ENCODE assay signal across 9 cellular contexts in the genomic region with DNA sequence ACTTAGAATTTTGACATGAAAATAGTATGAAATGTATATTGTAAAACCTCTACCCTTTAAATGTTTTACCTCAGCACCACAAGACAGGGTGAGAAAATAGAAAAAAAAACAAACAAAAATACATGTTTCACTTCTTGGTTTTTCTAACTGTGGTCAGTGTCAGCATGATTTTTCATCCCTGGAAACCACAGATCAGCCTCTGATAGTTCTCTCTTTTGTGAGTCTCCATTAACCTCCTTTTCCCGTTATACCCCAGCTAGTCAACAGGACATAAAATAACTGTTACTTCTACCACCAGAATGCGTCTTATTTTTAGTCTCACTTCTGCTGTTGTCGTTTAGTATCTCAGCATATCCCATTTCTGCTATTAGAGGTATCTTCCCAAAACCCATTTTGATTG. TPM values are rescaled to one million over a fixed set of nuclear protein-coding genes. Genes with fewer than 3 reads are reported as not detected.
DNase-seq lines count a peak whose midpoint lies in the region; ATAC-seq and TF ChIP-seq lines count a peak whose summit lies in the region.
"Had no signal": no experiment of that assay in that cellular context is flagged by ENCODE, and none has a peak within 500 bp of the region (broad histone marks: within the 10 kb centered on the region; RNA-seq: fewer than 3 reads in every experiment).

No MANE protein-coding gene starts in this region.

- H3K9ac ChIP-seq in GM23248 (no peak overlapping the region), mammary epithelial cell (ENCODE audit: insufficient read depth, low read length) (no peak overlapping the region)

- in situ Hi-C loops in GM23248 (cut with MboI) (no loop called here), mammary epithelial cell (cut with MboI; ENCODE audit: low sequenced_read_pairs in 2 of 2) (no loop called here)

- no peak for TF ChIP-seq CTCF in HL-60 (IDR thresholded peaks at IDR 0.05; ENCODE audit: insufficient read depth, low read length)
- TF ChIP-seq CTCF in mammary epithelial cell (conservative IDR thresholded peaks at IDR 0.05 in 1 of 2, IDR thresholded peaks at IDR 0.05 in 1 of 2; ENCODE audit: extremely low read depth in 1 of 2, insufficient read depth in 1 of 2, low read depth in 1 of 2, low read length in 2 of 2), result no peak

- H3K4me3 ChIP-seq in HL-60 (replicated peaks; ENCODE audit: insufficient read depth, low read length) (no peak overlapping the region), GM23248 (no peak overlapping the region), mammary epithelial cell (replicated peaks in 1 of 3; ENCODE audit: insufficient read depth in 1 of 3, low read depth in 2 of 3, low read length in 3 of 3) (no peak overlapping the region)

- intact Hi-C loops in mammary epithelial cell (cut with micrococcal nuclease), result no loop called here

- no peaks in the 10 kb centered on the region for H3K4me1 ChIP-seq in GM23248 (ENCODE audit: insufficient read depth)
- H3K4me1 ChIP-seq in mammary epithelial cell (ENCODE audit: insufficient read depth, low read length), result no peaks in the 10 kb centered on the region

- H3K79me2 ChIP-seq in GM23248 (ENCODE audit: insufficient read depth) (peaks cover 90% of the 10 kb centered on the region), mammary epithelial cell (ENCODE audit: insufficient read depth, low read length) (peaks cover 40% of the 10 kb centered on the region)

- H3K27me3 ChIP-seq in HL-60 (ENCODE audit: insufficient read depth, poor library complexity, severe bottlenecking) (no peaks in the 10 kb centered on the region), GM23248 (replicated peaks; ENCODE audit: insufficient read depth) (no peaks in the 10 kb centered on the region), mammary epithelial cell (ENCODE audit: insufficient read depth, low read length) (no peaks in the 10 kb centered on the region)

- no peaks in the 10 kb centered on the region for H3K9me2 ChIP-seq in GM23248 (ENCODE audit: insufficient read depth)

- no peak overlapping the region for H2AFZ ChIP-seq in GM23248
- no peak overlapping the region for H2AFZ ChIP-seq in mammary epithelial cell (ENCODE audit: low read depth, low read length)

- peaks cover 6% of the 10 kb centered on the region for H3K36me3 ChIP-seq in GM23248 (ENCODE audit: low read depth)
- peaks cover 7% of the 10 kb centered on the region for H3K36me3 ChIP-seq in mammary epithelial cell (ENCODE audit: insufficient read depth, low read length)

- no peaks in the 10 kb centered on the region for H3F3A ChIP-seq in GM23248 (ENCODE audit: insufficient read depth)

- peak; percentile 6 to 13 for DNase-seq in HL-60 (ENCODE audit: low read depth in 1 of 2, low spot score in 1 of 2)
- DNase-seq in germinal center (ENCODE audit: low spot score), result peak; percentile 3
- no peak for DNase-seq in GF-D8 (lab: John Stamatoyannopoulos, UW)
- no peak for DNase-seq in NCI-H128 (lab: John Stamatoyannopoulos, UW; ENCODE audit: unreplicated experiment)
- no peak for DNase-seq in GM23248
- DNase-seq in mammary epithelial cell, result no peak
- DNase-seq: NCI-H526 treated with DMSO at 0.1 percent for 48 hours had no signal

- H3K27ac ChIP-seq in HL-60 (replicated peaks) (no peak overlapping the region), GM23248 (no peak overlapping the region), mammary epithelial cell (ENCODE audit: insufficient read depth, low read depth, low read length) (no peak overlapping the region)

- no peak overlapping the region for H3K4me2 ChIP-seq in GM23248 (ENCODE audit: unreplicated experiment)
- no peak overlapping the region for H3K4me2 ChIP-seq in mammary epithelial cell (ENCODE audit: insufficient read depth, low read depth, low read length)

- WGBS in GM23248 (ENCODE audit: low coverage in 1 of 2, low lambda C conversion rate in 2 of 2, missing lambda C conversion rate in 2 of 2), 2 experiments, result 99% methylated on average over 3 of the region's 3 CpGs
- 92% methylated on average over 3 of the region's 3 CpGs for WGBS in mammary epithelial cell (ENCODE audit: low coverage, missing lambda C conversion rate)

- H4K20me1 ChIP-seq in GM23248 (ENCODE audit: insufficient read depth) (no peaks in the 10 kb centered on the region; the same call in 1 of the 2 replicates), mammary epithelial cell (ENCODE audit: insufficient read depth, low read length) (no peaks in the 10 kb centered on the region)

- dilution Hi-C loops in mammary epithelial cell (cut with HindIII; ENCODE audit: low sequenced_read_pairs), result no loop called here

- CTCF ChIA-PET in mammary epithelial cell (lab: Charles Lee; ENCODE audit: low non-redundant PET), result no interaction called here

- H3K9me3 ChIP-seq in GM23248 (ENCODE audit: low read depth), result no peaks in the 10 kb centered on the region
- H3K9me3 ChIP-seq in mammary epithelial cell (replicated peaks; ENCODE audit: insufficient read depth, low read length), result no peaks in the 10 kb centered on the region

- no TSS peak for BruUV-seq in mammary epithelial cell (replicated peaks; lab: Mats Ljungman, UMichigan)

- ATAC-seq in GM18520 (IDR thresholded peaks at IDR 0.05; ENCODE audit: unreplicated experiment), result peak; percentile 91
- ATAC-seq in GM21786 (IDR thresholded peaks at IDR 0.05; ENCODE audit: unreplicated experiment), result peak; percentile 93

RNA-seq across cellular contexts. Expression of gene KCNMB4, which starts 48.3 kb away (rescaled TPM):
- total RNA-seq in GM23248 (2014; rRNA removed; shearing (Covaris generic)), result 1.8 and 2.7 TPM in 2 replicates
- polyA plus RNA-seq in GM23248 (2016; fragmentation: Nextera tagmentation; extraction: Ambion mirVana) (1.2 and 1.7 TPM in 2 replicates), mammary epithelial cell (0.83 TPM)
- 1 to 10 TPM in 1 of 2 donors, under 1 TPM in 1; 0.28 to 1.0 TPM for total RNA-seq in mammary epithelial cell
- 0.98 TPM for polyA minus RNA-seq in mammary epithelial cell

Comparison
In these comparisons a context has a peak if more than half of its experiments do, and no peak if none do; other contexts are left out.
1. DNase-seq: peak in HL-60 (2 of 2) and germinal center (single experiment); none in GF-D8 (single experiment), NCI-H128 (single experiment), GM23248 (single experiment) and mammary epithelial cell (single experiment).